In genomic region chr3:134330895-134331810, GRCh38 we compare ENCODE assay signal across 10 cellular contexts. TPM values are rescaled to one million over a fixed set of nuclear protein-coding genes. Genes with fewer than 3 reads are reported as not detected.
DNase-seq lines count a peak whose midpoint lies in the region; ATAC-seq and TF ChIP-seq lines count a peak whose summit lies in the region.
"Had no signal": no experiment of that assay in that cellular context is flagged by ENCODE, and none has a peak within 500 bp of the region (broad histone marks: within the 10 kb centered on the region; RNA-seq: fewer than 3 reads in every experiment).

No MANE protein-coding gene starts in this region.

- TF ChIP-seq CTCF in fibroblast of villous mesenchyme (IDR thresholded peaks at IDR 0.05; ENCODE audit: insufficient read depth, low read depth, low read length) (no peak), prostate gland (IDR thresholded peaks at IDR 0.05) (no peak)

- H3K9ac ChIP-seq in SK-N-MC (ENCODE audit: insufficient read length) = no peak overlapping the region

- DNase-seq in EL (peak; percentile 90), SK-N-MC (ENCODE audit: low read depth, low spot score) (no peak), fibroblast of villous mesenchyme (ENCODE audit: low read depth) (peak; percentile 48), prostate gland (ENCODE audit: low spot score) (no peak), NCI-H1930 (lab: John Stamatoyannopoulos, UW) (no peak), CD1c-positive myeloid dendritic cell (ENCODE audit: extremely low spot score) (no peak), OCI-M2 (lab: John Stamatoyannopoulos, UW; ENCODE audit: unreplicated experiment) (no peak)
- DNase-seq: DMS79 had no signal

- H3K9me3 ChIP-seq in SK-N-MC (ENCODE audit: low read depth, low read length) = no peaks in the 10 kb centered on the region
- no peaks in the 10 kb centered on the region for H3K9me3 ChIP-seq in prostate gland

- no peaks in the 10 kb centered on the region for H3K27me3 ChIP-seq in prostate gland (replicated peaks; ENCODE audit: insufficient read depth)

- ATAC-seq in HG03139 (IDR thresholded peaks at IDR 0.05; ENCODE audit: unreplicated experiment) = no peak

- WGBS in prostate gland = 59% methylated on average over 6 of the region's 6 CpGs

- peaks cover 5% of the 10 kb centered on the region for H3K4me1 ChIP-seq in prostate gland (replicated peaks)

- H3K27ac ChIP-seq in SK-N-MC = peak overlapping the region; percentile 8; the same call in 1 of the 2 replicates
- H3K27ac ChIP-seq in prostate gland = peak overlapping the region; percentile 37 to 55
- H3K27ac ChIP-seq: HL-60 had no signal

- H3K4me3 ChIP-seq in SK-N-MC (no peak overlapping the region), fibroblast of villous mesenchyme (ENCODE audit: low read depth, low read length) (no peak overlapping the region), prostate gland (no peak overlapping the region)

- H3K36me3 ChIP-seq in SK-N-MC (ENCODE audit: insufficient read depth, low read length) (no peaks in the 10 kb centered on the region), prostate gland (no peaks in the 10 kb centered on the region)

- intact Hi-C loops in prostate gland (cut with DNase I) = no loop called here

- TF ChIP-seq POLR2A in prostate gland (IDR thresholded peaks at IDR 0.05) = no peak

RNA-seq across cellular contexts. Expression of gene AMOTL2, which starts 43.1 kb away (rescaled TPM):
- total RNA-seq in fibroblast of villous mesenchyme = 129 and 236 TPM in 2 replicates
- total RNA-seq in prostate gland = 10 to 100 TPM; 86.1 to 92.8 TPM

Comparison
In these comparisons a context has a peak if more than half of its experiments do, and no peak if none do; other contexts are left out.
1. DNase-seq: peak in EL (single experiment) and fibroblast of villous mesenchyme (single experiment); none in SK-N-MC (single experiment), prostate gland (single experiment), NCI-H1930 (0 of 2), CD1c-positive myeloid dendritic cell (single experiment) and OCI-M2 (single experiment).